In genomic region chrX:11757729-11758399, GRCh38 we compare ENCODE assay signal across 8 cellular contexts. TPM values are rescaled to one million over a fixed set of nuclear protein-coding genes. Genes with fewer than 3 reads are reported as not detected.
A peak's percentile ranks its signal among the peaks of the same experiment; 100 is the strongest.
DNase-seq lines count a peak whose midpoint lies in the region; ATAC-seq and TF ChIP-seq lines count a peak whose summit lies in the region.

A gene with protein sequence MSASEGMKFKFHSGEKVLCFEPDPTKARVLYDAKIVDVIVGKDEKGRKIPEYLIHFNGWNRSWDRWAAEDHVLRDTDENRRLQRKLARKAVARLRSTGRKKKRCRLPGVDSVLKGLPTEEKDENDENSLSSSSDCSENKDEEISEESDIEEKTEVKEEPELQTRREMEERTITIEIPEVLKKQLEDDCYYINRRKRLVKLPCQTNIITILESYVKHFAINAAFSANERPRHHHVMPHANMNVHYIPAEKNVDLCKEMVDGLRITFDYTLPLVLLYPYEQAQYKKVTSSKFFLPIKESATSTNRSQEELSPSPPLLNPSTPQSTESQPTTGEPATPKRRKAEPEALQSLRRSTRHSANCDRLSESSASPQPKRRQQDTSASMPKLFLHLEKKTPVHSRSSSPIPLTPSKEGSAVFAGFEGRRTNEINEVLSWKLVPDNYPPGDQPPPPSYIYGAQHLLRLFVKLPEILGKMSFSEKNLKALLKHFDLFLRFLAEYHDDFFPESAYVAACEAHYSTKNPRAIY (plus strand): TSS chrX:11758237. CDS start chrX:11758264, 27 bp downstream.

- peaks cover 26% of the 10 kb centered on the region for H3K36me3 Mint-ChIP-seq in CD8-positive, alpha-beta T cell

- POLR2A ChIA-PET in CD8-positive, alpha-beta T cell (lab: Charles Lee): interaction anchor here (0.8 to 2.0 kb wide), 2 partner anchors 9 to 12 kb away, joined by 3 to 4 read pairs; no protein-coding TSS in a partner anchor

- H3K9ac ChIP-seq in parathyroid adenoma: peak within 1 kb of the TSS; percentile 67

- no peak for TF ChIP-seq CTCF in CD8-positive, alpha-beta T cell (IDR thresholded peaks at IDR 0.05)
- TF ChIP-seq CTCF in heart left ventricle (IDR thresholded peaks at IDR 0.05) (no peak), parathyroid adenoma (IDR thresholded peaks at IDR 0.05) (no peak)

- intact Hi-C loops in CD8-positive, alpha-beta T cell (cut with DNase I, micrococcal nuclease): loop anchor here (1.0 to 10.0 kb wide), 6 partner anchors 12 to 1897 kb away; partner anchors contain the start of genes PRPS2 (in 1 of the 2) and TCEANC (in 1 of the 2)
- intact Hi-C loops in heart left ventricle (cut with DNase I): no loop called here

- H3K4me1 ChIP-seq in CD8-positive, alpha-beta T cell (ENCODE audit: insufficient read depth, low read length): peaks cover 12% of the 10 kb centered on the region
- H3K4me1 ChIP-seq in heart left ventricle (peaks cover 0 to 17% (median 3%) of the 10 kb centered on the region in 12 donors), parathyroid adenoma (no peaks in the 10 kb centered on the region)

- peaks cover 28% of the 10 kb centered on the region for H3K4me1 Mint-ChIP-seq in CD8-positive, alpha-beta T cell (ENCODE audit: low read depth)

- H3K36me3 ChIP-seq in CD8-positive, alpha-beta T cell (ENCODE audit: insufficient read depth, low read length): peaks cover 7% of the 10 kb centered on the region
- peaks cover 0 to 23% (median 19%) of the 10 kb centered on the region in 9 donors for H3K36me3 ChIP-seq in heart left ventricle
- no peaks in the 10 kb centered on the region for H3K36me3 ChIP-seq in parathyroid adenoma (ENCODE audit: control insufficient read depth, insufficient read depth, low read length)

- no peaks in the 10 kb centered on the region for H3K27me3 ChIP-seq in CD8-positive, alpha-beta T cell (ENCODE audit: insufficient read depth, low read length)
- H3K27me3 ChIP-seq in heart left ventricle (peaks cover 0 to 5% (median 0%) of the 10 kb centered on the region in 9 donors), parathyroid adenoma (ENCODE audit: control insufficient read depth, insufficient read depth, low read length) (no peaks in the 10 kb centered on the region)

- TF ChIP-seq POLR2A in heart left ventricle (IDR thresholded peaks at IDR 0.05): peak in 1 of 2 donors; percentile 66

- no peaks in the 10 kb centered on the region for H3K79me2 ChIP-seq in parathyroid adenoma

- ATAC-seq in CD8-positive, alpha-beta T cell: peak; percentile 54
- ATAC-seq in HG03439 (IDR thresholded peaks at IDR 0.05; ENCODE audit: unreplicated experiment): peak; percentile 40
- ATAC-seq in heart left ventricle: peak; percentile 34 to 84 (median 67)

- CTCF ChIA-PET in CD8-positive, alpha-beta T cell (lab: Charles Lee): interaction anchor here (1.1 to 3.0 kb wide), 6 partner anchors 8 to 222 kb away, joined by 3 to 10 read pairs (median 4); no protein-coding TSS in a partner anchor

- peak within 1 kb of the TSS; percentile 88 for H3K4me3 Mint-ChIP-seq in CD8-positive, alpha-beta T cell

- H3K27ac ChIP-seq in CD8-positive, alpha-beta T cell (ENCODE audit: low read depth, low read length): peak within 1 kb of the TSS; percentile 87
- H3K27ac ChIP-seq in heart left ventricle: peak within 1 kb of the TSS; percentile 76 to 94 (median 88)
- H3K27ac ChIP-seq in parathyroid adenoma: peak within 1 kb of the TSS; percentile 94

- H3K4me2 ChIP-seq in parathyroid adenoma (ENCODE audit: low read length): peak within 1 kb of the TSS; percentile 89

- peak within 1 kb of the TSS; percentile 76 for H3K4me3 ChIP-seq in CD8-positive, alpha-beta T cell (ENCODE audit: low read depth, low read length)
- H3K4me3 ChIP-seq in heart left ventricle: peak within 1 kb of the TSS; percentile 49 to 97 (median 74)
- peak within 1 kb of the TSS; percentile 88 for H3K4me3 ChIP-seq in parathyroid adenoma (ENCODE audit: low read depth, low read length)

- H3K9me3 ChIP-seq in CD8-positive, alpha-beta T cell (ENCODE audit: low read length): no peaks in the 10 kb centered on the region
- H3K9me3 ChIP-seq in heart left ventricle (no peaks in the 10 kb centered on the region), parathyroid adenoma (ENCODE audit: control insufficient read depth, low read length) (no peaks in the 10 kb centered on the region)

- H3K27me3 Mint-ChIP-seq in CD8-positive, alpha-beta T cell (ENCODE audit: low read depth): no peaks in the 10 kb centered on the region

- DNase-seq in CD8-positive, alpha-beta T cell: peak in 4 of 7 experiments; percentile 45 to 63 (median 48)
- DNase-seq in GM19238 (ENCODE audit: insufficient read length, low spot score) (peak; percentile 46), SK-N-DZ (ENCODE audit: low spot score) (peak; percentile 65), amniotic epithelial cell (ENCODE audit: low read depth) (peak; percentile 60), heart left ventricle (peak; percentile 64 to 74 (median 70)), NCI-H526 treated with DMSO at 0.1 percent for 48 hours (lab: John Stamatoyannopoulos, UW) (no peak)

- 0 to 49% (median 14%) methylated on average over 12 to 93 of the region's 93 CpGs for WGBS in heart left ventricle, 4 donors

- H3K9me3 Mint-ChIP-seq in CD8-positive, alpha-beta T cell: no peaks in the 10 kb centered on the region

- peak within 1 kb of the TSS; percentile 89 for H2AFZ ChIP-seq in parathyroid adenoma

- peak within 1 kb of the TSS; percentile 97 for H3K27ac Mint-ChIP-seq in CD8-positive, alpha-beta T cell

RNA-seq across cellular contexts. Expression of the gene that starts here (rescaled TPM):
- 100 to 1,000 TPM; 104 to 106 TPM for total RNA-seq in CD8-positive, alpha-beta T cell
- 20.8 and 21.3 TPM in 2 replicates for polyA plus RNA-seq in SK-N-DZ (2014; cell fraction: cytosol; rRNA removed)
- 46.3 and 73.6 TPM in 2 replicates for polyA plus RNA-seq in SK-N-DZ (2014; cell fraction: nucleus; rRNA removed)
- 10 to 100 TPM; 11.0 to 20.3 (median 13.2) TPM for total RNA-seq in heart left ventricle
- 10 to 100 TPM; 11.7 to 25.9 TPM for polyA plus RNA-seq in heart left ventricle

Comparison
In these comparisons a context has a peak if more than half of its experiments do, and no peak if none do; other contexts are left out.
1. RNA of the gene that starts here (total RNA-seq): 104 to 106 TPM in CD8-positive, alpha-beta T cell; 11.0 to 20.3 TPM in heart left ventricle; every median in the first group is over 4 times any median in the second.
2. intact Hi-C loops: an anchor here in CD8-positive, alpha-beta T cell (1.0 to 10.0 kb wide); none called in heart left ventricle.
3. Peak in every context shown above with its lines, with median percentiles within 50 percentile points of each other: ATAC-seq, H3K27ac ChIP-seq and H3K4me3 ChIP-seq.